Comparison of ENCODE assay signal across 21 cellular contexts in genomic region chr4:75031746-75032145, GRCh38.
"Had no signal": no experiment of that assay in that cellular context is flagged by ENCODE, and none has a peak within 500 bp of the region (broad histone marks: within the 10 kb centered on the region; RNA-seq: fewer than 3 reads in every experiment).

No MANE protein-coding gene starts in this region.

- H3K4me3 Mint-ChIP-seq: natural killer cell, neural progenitor cell, type B pancreatic cell had no signal

- H3K36me3 ChIP-seq: esophagus muscularis mucosa, gastrocnemius medialis, heart right ventricle, neural progenitor cell, pancreas, thoracic aorta had no signal

- H3K27ac ChIP-seq: epithelial cell of prostate, esophagus muscularis mucosa, gastrocnemius medialis, heart right ventricle, neural progenitor cell, stomach, thoracic aorta had no signal

- H3K4me1 Mint-ChIP-seq: natural killer cell had no signal

- H3K27me3 Mint-ChIP-seq: progenitor cell of endocrine pancreas, type B pancreatic cell had no signal

- H3K9me3 ChIP-seq: esophagus muscularis mucosa, gastrocnemius medialis, heart right ventricle, pancreas, stomach, thoracic aorta had no signal

- H3K9me3 Mint-ChIP-seq: neural progenitor cell had no signal

- ATAC-seq: gastrocnemius medialis, heart right ventricle, left ventricle myocardium superior, natural killer cell, right cardiac atrium had no signal

- DNase-seq: cortex of kidney; effector memory CD4-positive, alpha-beta T cell; gastrocnemius medialis; heart right ventricle; islet precursor cell; left ventricle myocardium superior; natural killer cell; nucleus accumbens; pancreas; right cardiac atrium; small intestine; stimulated activated CD4-positive, alpha-beta T cell treated with anti-CD3 and anti-CD28 coated beads, Interleukin-12 subunit alpha, Interleukin-12 subunit beta, amount 100 ng/mL, for 4 hours; stimulated activated naive CD4-positive, alpha-beta T cell; stomach; substantia nigra had no signal

- H3K4me1 ChIP-seq: esophagus muscularis mucosa, neural progenitor cell had no signal

- H3K36me3 Mint-ChIP-seq: natural killer cell, type B pancreatic cell had no signal

- H3K27ac Mint-ChIP-seq: natural killer cell, neural progenitor cell, progenitor cell of endocrine pancreas, type B pancreatic cell had no signal

- H3K27me3 ChIP-seq: esophagus muscularis mucosa, gastrocnemius medialis, heart right ventricle, neural progenitor cell, pancreas, stomach had no signal

- H3K4me3 ChIP-seq: esophagus muscularis mucosa, gastrocnemius medialis, heart right ventricle, neural progenitor cell, pancreas, stomach, thoracic aorta had no signal
